Comparison of ENCODE assay signal across 9 cellular contexts in genomic region chr1:216034506-216034905, GRCh38.
A peak's percentile ranks its signal among the peaks of the same experiment; 100 is the strongest.
DNase-seq lines count a peak whose midpoint lies in the region; ATAC-seq and TF ChIP-seq lines count a peak whose summit lies in the region.
"Had no signal": no experiment of that assay in that cellular context is flagged by ENCODE, and none has a peak within 500 bp of the region (broad histone marks: within the 10 kb centered on the region; RNA-seq: fewer than 3 reads in every experiment).

No MANE protein-coding gene starts in this region.

- H3K4me3 ChIP-seq in mammary epithelial cell (replicated peaks in 1 of 3; ENCODE audit: insufficient read depth in 1 of 3, low read depth in 2 of 3, low read length in 3 of 3) = no peak overlapping the region
- H3K4me3 ChIP-seq: prostate gland had no signal

- H3K36me3 Mint-ChIP-seq in osteocyte (ENCODE audit: unreplicated experiment) = no peaks in the 10 kb centered on the region

- no peak overlapping the region for H3K9ac ChIP-seq in mammary epithelial cell (ENCODE audit: insufficient read depth, low read length)

- CTCF ChIA-PET in mammary epithelial cell (lab: Charles Lee; ENCODE audit: low non-redundant PET) = no interaction called here

- H2AFZ ChIP-seq in mammary epithelial cell (ENCODE audit: low read depth, low read length) = no peak overlapping the region

- no peak overlapping the region for H3K27ac Mint-ChIP-seq in osteocyte (ENCODE audit: unreplicated experiment)

- H3K4me1 ChIP-seq in mammary epithelial cell (ENCODE audit: insufficient read depth, low read length) = no peaks in the 10 kb centered on the region
- H3K4me1 ChIP-seq: prostate gland had no signal

- WGBS in mammary epithelial cell (ENCODE audit: low coverage, missing lambda C conversion rate) = 72% methylated on average over 3 of the region's 3 CpGs

- H3K9me3 ChIP-seq in mammary epithelial cell (replicated peaks; ENCODE audit: insufficient read depth, low read length) = no peaks in the 10 kb centered on the region
- H3K9me3 ChIP-seq: prostate gland had no signal

- intact Hi-C loops in mammary epithelial cell (cut with micrococcal nuclease) = loop anchor here (1.0 kb wide), 2 partner anchors 85 to 187 kb away; no protein-coding TSS in a partner anchor

- peak; percentile 27 to 60 for TF ChIP-seq CTCF in mammary epithelial cell (conservative IDR thresholded peaks at IDR 0.05 in 1 of 2, IDR thresholded peaks at IDR 0.05 in 1 of 2; ENCODE audit: extremely low read depth in 1 of 2, insufficient read depth in 1 of 2, low read depth in 1 of 2, low read length in 2 of 2)
- TF ChIP-seq CTCF in osteocyte (IDR thresholded peaks at IDR 0.05) = peak; percentile 24

- H3K79me2 ChIP-seq in mammary epithelial cell (ENCODE audit: insufficient read depth, low read length) = no peaks in the 10 kb centered on the region

- H3K27me3 ChIP-seq in mammary epithelial cell (ENCODE audit: insufficient read depth, low read length) = no peaks in the 10 kb centered on the region

- in situ Hi-C loops in mammary epithelial cell (cut with MboI; ENCODE audit: low sequenced_read_pairs in 2 of 2) = no loop called here

- ATAC-seq in GM18868 (IDR thresholded peaks at IDR 0.05; ENCODE audit: unreplicated experiment) (peak; percentile 44), HG02885 (IDR thresholded peaks at IDR 0.05; ENCODE audit: poor library complexity, unreplicated experiment) (no peak)

- H3K4me1 Mint-ChIP-seq in osteocyte (ENCODE audit: unreplicated experiment) = no peaks in the 10 kb centered on the region
- H3K4me1 Mint-ChIP-seq: central memory CD8-positive, alpha-beta T cell had no signal

- BruUV-seq in mammary epithelial cell (replicated peaks; lab: Mats Ljungman, UMichigan) = no TSS peak

- H3K4me3 Mint-ChIP-seq in osteocyte (ENCODE audit: unreplicated experiment) = no peak overlapping the region
- H3K4me3 Mint-ChIP-seq: central memory CD8-positive, alpha-beta T cell had no signal

- dilution Hi-C loops in mammary epithelial cell (cut with HindIII; ENCODE audit: low sequenced_read_pairs) = no loop called here

- H4K20me1 ChIP-seq in mammary epithelial cell (ENCODE audit: insufficient read depth, low read length) = no peaks in the 10 kb centered on the region

- H3K36me3 ChIP-seq in mammary epithelial cell (ENCODE audit: insufficient read depth, low read length) = no peaks in the 10 kb centered on the region
- H3K36me3 ChIP-seq: prostate gland had no signal

- DNase-seq in MV-4-11 (lab: John Stamatoyannopoulos, UW) = peak; percentile 45
- peak; percentile 11 for DNase-seq in mammary epithelial cell
- DNase-seq in osteocyte (ENCODE audit: extremely low spot score, unreplicated experiment) = no peak
- no peak for DNase-seq in activated CD4-positive, alpha-beta T cell treated with anti-CD3 and anti-CD28 coated beads for 1 hour
- DNase-seq in hepatic stellate cell (ENCODE audit: low spot score) = no peak

- no peak overlapping the region for H3K27ac ChIP-seq in mammary epithelial cell (ENCODE audit: insufficient read depth, low read depth, low read length)
- H3K27ac ChIP-seq: prostate gland had no signal

- H3K4me2 ChIP-seq in mammary epithelial cell (ENCODE audit: insufficient read depth, low read depth, low read length) = no peak overlapping the region

- H3K27me3 Mint-ChIP-seq in osteocyte (ENCODE audit: unreplicated experiment) = peaks cover 7% of the 10 kb centered on the region
- H3K27me3 Mint-ChIP-seq: central memory CD8-positive, alpha-beta T cell had no signal

- no peaks in the 10 kb centered on the region for H3K9me3 Mint-ChIP-seq in osteocyte (ENCODE audit: unreplicated experiment)

Comparison
In these comparisons a context has a peak if more than half of its experiments do, and no peak if none do; other contexts are left out.
1. DNase-seq: peak in MV-4-11 (single experiment) and mammary epithelial cell (single experiment); none in osteocyte (single experiment), activated CD4-positive, alpha-beta T cell treated with anti-CD3 and anti-CD28 coated beads for 1 hour (single experiment) and hepatic stellate cell (single experiment).